In the genomic region with DNA sequence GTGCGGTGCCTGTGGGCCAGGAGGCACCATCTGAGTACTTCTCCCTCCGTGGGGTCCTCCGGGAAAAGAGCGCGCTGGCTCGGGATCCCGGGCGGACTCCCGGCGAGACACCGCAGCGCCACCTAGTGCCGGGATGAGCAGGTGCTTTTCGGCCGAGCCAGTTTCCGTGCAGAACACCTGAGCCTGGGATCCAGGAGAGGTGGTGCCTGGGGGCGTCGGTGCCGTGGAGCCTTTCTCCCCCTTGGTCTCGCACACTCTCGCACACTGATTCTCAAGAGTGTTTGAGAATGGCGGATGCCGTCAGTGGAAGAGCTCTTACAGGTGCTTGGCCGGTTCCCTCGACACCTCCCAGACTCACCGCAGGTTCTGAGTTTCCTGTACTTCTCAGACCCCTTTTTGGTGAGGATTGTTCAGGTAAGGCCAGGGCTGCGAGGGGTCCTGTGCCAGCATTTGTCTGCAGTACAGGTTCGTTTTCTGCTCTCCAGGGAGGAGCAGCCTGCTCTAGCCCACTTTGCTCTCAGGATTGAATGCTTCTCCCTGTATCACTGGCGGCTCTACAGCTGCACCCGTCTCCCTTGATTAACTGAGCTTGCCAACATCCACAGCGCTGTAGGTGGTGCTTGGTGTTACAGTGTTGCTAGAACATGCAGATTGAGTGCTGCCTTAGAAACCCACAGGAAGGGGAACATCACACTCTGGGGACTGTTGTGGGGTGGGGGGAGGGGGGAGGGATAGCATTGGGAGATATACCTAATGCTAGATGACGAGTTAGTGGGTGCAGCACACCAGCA, we compare ENCODE assay signal across 8 cellular contexts. TPM values are rescaled to one million over a fixed set of nuclear protein-coding genes. Genes with fewer than 3 reads are reported as not detected.
DNase-seq lines count a peak whose midpoint lies in the region; ATAC-seq and TF ChIP-seq lines count a peak whose summit lies in the region.

No MANE protein-coding gene starts in this region.

- H3K9me3 Mint-ChIP-seq in activated T-cell treated with anti-CD3 and anti-CD28 coated beads, Interleukin-2, amount 50 U/mL, for 24 hours: no peaks in the 10 kb centered on the region

- no peaks in the 10 kb centered on the region for H3K27me3 Mint-ChIP-seq in activated T-cell treated with anti-CD3 and anti-CD28 coated beads, Interleukin-2, amount 50 U/mL, for 24 hours

- H3K36me3 ChIP-seq in GM06990 (ENCODE audit: control insufficient read depth, insufficient read depth, low read length): peaks cover 6% of the 10 kb centered on the region

- no peak overlapping the region for H3K4me3 ChIP-seq in GM06990 (replicated peaks; ENCODE audit: low read depth, low read length)

- peaks cover 21% of the 10 kb centered on the region for H3K4me1 Mint-ChIP-seq in activated T-cell treated with anti-CD3 and anti-CD28 coated beads, Interleukin-2, amount 50 U/mL, for 24 hours (ENCODE audit: low read depth)

- H3K27me3 ChIP-seq in GM06990 (replicated peaks; ENCODE audit: control insufficient read depth, insufficient read depth, low read length) (no peaks in the 10 kb centered on the region), foreskin keratinocyte (no peaks in the 10 kb centered on the region)

- H3K4me3 Mint-ChIP-seq in activated T-cell treated with anti-CD3 and anti-CD28 coated beads, Interleukin-2, amount 50 U/mL, for 24 hours: no peak overlapping the region

- no peak overlapping the region for H3K27ac ChIP-seq in foreskin keratinocyte

- no peak for ATAC-seq in foreskin keratinocyte
- ATAC-seq in HG03025 (IDR thresholded peaks at IDR 0.05; ENCODE audit: low FRiP score, unreplicated experiment): no peak

- DNase-seq in GM06990 (ENCODE audit: extremely low read depth, insufficient read length) (no peak), NCI-H2081 treated with DMSO at 0.1 percent for 48 hours (lab: John Stamatoyannopoulos, UW) (peak; percentile 25), foreskin keratinocyte (no peak), occipital lobe (lab: John Stamatoyannopoulos, UW) (peak; percentile 45), dedifferentiated amniotic fluid mesenchymal stem cell (ENCODE audit: extremely low spot score) (no peak), SW480 (ENCODE audit: low spot score) (no peak)
- DNase-seq in activated T-cell treated with anti-CD3 and anti-CD28 coated beads, Interleukin-2, amount 50 U/mL, for 24 hours: peak; percentile 62

- peak; percentile 88 for TF ChIP-seq CTCF in GM06990 (IDR thresholded peaks at IDR 0.05; ENCODE audit: insufficient read depth, low read length, poor library complexity, severe bottlenecking)
- peak; percentile 82 for TF ChIP-seq CTCF in foreskin keratinocyte (conservative IDR thresholded peaks at IDR 0.05)

- no peak overlapping the region for H3K27ac Mint-ChIP-seq in activated T-cell treated with anti-CD3 and anti-CD28 coated beads, Interleukin-2, amount 50 U/mL, for 24 hours

- no peaks in the 10 kb centered on the region for H3K4me1 ChIP-seq in foreskin keratinocyte

- H3K36me3 Mint-ChIP-seq in activated T-cell treated with anti-CD3 and anti-CD28 coated beads, Interleukin-2, amount 50 U/mL, for 24 hours (ENCODE audit: low read depth): peaks cover 72% of the 10 kb centered on the region

RNA-seq across cellular contexts. Expression of a gene that starts 23.4 kb away (rescaled TPM):
- 76.4 and 91.7 TPM in 2 replicates for total RNA-seq in foreskin keratinocyte
- 104 and 112 TPM in 2 replicates for polyA plus RNA-seq in foreskin keratinocyte
- total RNA-seq in occipital lobe: 58.2 TPM

RNA-seq across cellular contexts. Expression of a gene that starts 39.8 kb away (rescaled TPM):
- total RNA-seq in foreskin keratinocyte: 1.2 and 1.4 TPM in 2 replicates
- polyA plus RNA-seq in foreskin keratinocyte: 1.3 and 2.4 TPM in 2 replicates
- 11.1 TPM for total RNA-seq in occipital lobe

RNA-seq across cellular contexts. Expression of a gene that starts 58.7 kb away (rescaled TPM):
- total RNA-seq in foreskin keratinocyte (24.2 and 31.0 TPM in 2 replicates), occipital lobe (21.2 TPM)
- polyA plus RNA-seq in foreskin keratinocyte: 27.2 and 36.6 TPM in 2 replicates

Comparison
In these comparisons a context has a peak if more than half of its experiments do, and no peak if none do; other contexts are left out.
1. DNase-seq: peak in NCI-H2081 treated with DMSO at 0.1 percent for 48 hours (single experiment), activated T-cell treated with anti-CD3 and anti-CD28 coated beads, Interleukin-2, amount 50 U/mL, for 24 hours (single experiment) and occipital lobe (single experiment); none in GM06990 (single experiment), foreskin keratinocyte (0 of 2), dedifferentiated amniotic fluid mesenchymal stem cell (single experiment) and SW480 (single experiment).